11 cellular contexts compared by ENCODE assay signal in the genomic region with DNA sequence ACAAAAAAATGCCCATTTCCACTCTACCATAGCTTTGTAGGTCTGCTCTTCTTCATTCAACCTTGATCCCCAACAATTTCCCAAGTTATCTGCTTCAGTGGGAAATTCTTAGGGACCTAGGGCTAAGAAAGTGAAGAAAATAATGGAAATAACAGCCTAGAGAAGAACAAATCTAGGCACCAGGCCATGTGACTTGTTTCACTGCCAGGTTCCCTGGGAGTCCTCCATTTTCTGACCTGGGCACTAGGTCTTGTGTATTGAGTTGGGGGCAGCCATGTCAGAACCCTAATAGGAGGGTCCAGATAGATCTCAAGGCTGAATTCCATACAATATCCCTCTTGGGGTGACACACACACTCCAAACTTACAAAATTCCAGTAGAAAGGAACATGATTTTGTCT.
DNase-seq lines count a peak whose midpoint lies in the region; ATAC-seq, FAIRE-seq and TF ChIP-seq lines count a peak whose summit lies in the region.
"Had no signal": no experiment of that assay in that cellular context is flagged by ENCODE, and none has a peak within 500 bp of the region (broad histone marks: within the 10 kb centered on the region; RNA-seq: fewer than 3 reads in every experiment).

No MANE protein-coding gene starts in this region.

- peaks cover 39% of the 10 kb centered on the region for H3K4me1 Mint-ChIP-seq in T-helper 2 cell treated with Interferon-gamma antibody and Interleukin-4, amounts not matched to agents 5 μg/mL and 100 μg/mL, for 36 hours (ENCODE audit: low read depth)
- H3K4me1 Mint-ChIP-seq in activated T-helper 17 cell treated with anti-CD3 and anti-CD28 coated beads, Interleukin-2, amount 50 U/mL, for 72 hours = no peaks in the 10 kb centered on the region

- peak overlapping the region; percentile 68 for H3K27ac Mint-ChIP-seq in T-helper 2 cell treated with Interferon-gamma antibody and Interleukin-4, amounts not matched to agents 5 μg/mL and 100 μg/mL, for 36 hours
- H3K27ac Mint-ChIP-seq in activated T-helper 17 cell treated with anti-CD3 and anti-CD28 coated beads, Interleukin-2, amount 50 U/mL, for 72 hours = peak overlapping the region; percentile 53

- ATAC-seq in activated T-helper 17 cell treated with anti-CD3 and anti-CD28 coated beads, Interleukin-2, amount 50 U/mL, for 72 hours (replicated peaks) = no peak
- no peak for ATAC-seq in GM21390 (IDR thresholded peaks at IDR 0.05; ENCODE audit: unreplicated experiment)

- peak overlapping the region; percentile 98 for H3K4me3 ChIP-seq in HUES64 (ENCODE audit: low read length)
- peak overlapping the region; percentile 48 for H3K4me3 ChIP-seq in neural cell (ENCODE audit: low read length)
- H3K4me3 ChIP-seq in small intestine (ENCODE audit: low read depth in 1 of 2, low read length in 2 of 2) = no peak overlapping the region

- H3K27me3 ChIP-seq in HUES64 (ENCODE audit: insufficient read depth, low read length) (no peaks in the 10 kb centered on the region), neural cell (ENCODE audit: insufficient read depth, low read depth, low read length) (no peaks in the 10 kb centered on the region), small intestine (ENCODE audit: control insufficient read depth in 2 of 2, insufficient read depth in 2 of 2, low read length in 2 of 2) (no peaks in the 10 kb centered on the region)

- H3K9me3 Mint-ChIP-seq in T-helper 2 cell treated with Interferon-gamma antibody and Interleukin-4, amounts not matched to agents 5 μg/mL and 100 μg/mL, for 36 hours = no peaks in the 10 kb centered on the region
- no peaks in the 10 kb centered on the region for H3K9me3 Mint-ChIP-seq in activated T-helper 17 cell treated with anti-CD3 and anti-CD28 coated beads, Interleukin-2, amount 50 U/mL, for 72 hours

- H4K20me1 ChIP-seq in neural cell (ENCODE audit: insufficient read depth) = no peaks in the 10 kb centered on the region

- peaks cover 8% of the 10 kb centered on the region for H3K79me2 ChIP-seq in neural cell (replicated peaks; ENCODE audit: insufficient read depth, low read length)

- H3K9me2 ChIP-seq in neural cell (ENCODE audit: insufficient read depth, low read length) = no peaks in the 10 kb centered on the region

- H3K4me2 ChIP-seq in neural cell (ENCODE audit: low read length) = no peak overlapping the region

- peak overlapping the region; percentile 89 for H3K27ac ChIP-seq in HUES64 (ENCODE audit: low read depth, low read length)
- H3K27ac ChIP-seq in neural cell (ENCODE audit: low read length) = no peak overlapping the region
- H3K27ac ChIP-seq in small intestine (ENCODE audit: low read depth in 1 of 2, low read length in 1 of 2) = no peak overlapping the region
- H3K27ac ChIP-seq: C4-2B had no signal

- H3K36me3 Mint-ChIP-seq in T-helper 2 cell treated with Interferon-gamma antibody and Interleukin-4, amounts not matched to agents 5 μg/mL and 100 μg/mL, for 36 hours (ENCODE audit: low read depth) = peaks cover 3% of the 10 kb centered on the region
- no peaks in the 10 kb centered on the region for H3K36me3 Mint-ChIP-seq in activated T-helper 17 cell treated with anti-CD3 and anti-CD28 coated beads, Interleukin-2, amount 50 U/mL, for 72 hours (ENCODE audit: low read depth)

- no peaks in the 10 kb centered on the region for H3F3A ChIP-seq in neural cell (ENCODE audit: insufficient read depth, low read length, poor library complexity, severe bottlenecking)

- H3K9me3 ChIP-seq in HUES64 (ENCODE audit: insufficient read depth, low read depth, low read length) (no peaks in the 10 kb centered on the region), neural cell (ENCODE audit: low read length) (no peaks in the 10 kb centered on the region), small intestine (ENCODE audit: control insufficient read depth, low read depth) (no peaks in the 10 kb centered on the region)

- TF ChIP-seq CTCF in neural cell (IDR thresholded peaks at IDR 0.05; ENCODE audit: poor library complexity, severe bottlenecking) = no peak

- H3K4me1 ChIP-seq in HUES64 (ENCODE audit: insufficient read depth, low read length) = peaks cover 21% of the 10 kb centered on the region
- no peaks in the 10 kb centered on the region for H3K4me1 ChIP-seq in small intestine (ENCODE audit: control insufficient read depth in 2 of 2, insufficient read depth in 1 of 2, low read depth in 1 of 2, low read length in 1 of 2)

- H3K27me3 Mint-ChIP-seq in T-helper 2 cell treated with Interferon-gamma antibody and Interleukin-4, amounts not matched to agents 5 μg/mL and 100 μg/mL, for 36 hours (ENCODE audit: low read depth) = no peaks in the 10 kb centered on the region
- H3K27me3 Mint-ChIP-seq in activated T-helper 17 cell treated with anti-CD3 and anti-CD28 coated beads, Interleukin-2, amount 50 U/mL, for 72 hours = no peaks in the 10 kb centered on the region

- H2AFZ ChIP-seq in neural cell (ENCODE audit: low read depth, low read length) = no peak overlapping the region

- no peak for TF ChIP-seq EP300 in neural cell (conservative IDR thresholded peaks at IDR 0.05; ENCODE audit: poor library complexity, severe bottlenecking)

- H3K36me3 ChIP-seq in HUES64 (ENCODE audit: insufficient read depth, low read length) (peaks cover 40% of the 10 kb centered on the region), neural cell (ENCODE audit: insufficient read depth, low read length) (no peaks in the 10 kb centered on the region), small intestine (ENCODE audit: control insufficient read depth in 2 of 2, insufficient read depth in 2 of 2, low read length in 2 of 2) (no peaks in the 10 kb centered on the region)

- DNase-seq in T-helper 2 cell treated with Interferon-gamma antibody and Interleukin-4, amounts not matched to agents 5 μg/mL and 100 μg/mL, for 36 hours (ENCODE audit: low spot score) = no peak
- DNase-seq in T-helper 2 cell = no peak
- DNase-seq in small intestine = no peak
- no peak for DNase-seq in T1000 (lab: John Stamatoyannopoulos, UW)
- DNase-seq: SHP77 had no signal

- TF ChIP-seq RAD21 in neural cell (conservative IDR thresholded peaks at IDR 0.05) = no peak

- H3K9ac ChIP-seq in HUES64 (ENCODE audit: low read depth, low read length) (peak overlapping the region; percentile 99), neural cell (ENCODE audit: low read length) (no peak overlapping the region)

- peak overlapping the region; percentile 84 for H3K4me3 Mint-ChIP-seq in T-helper 2 cell treated with Interferon-gamma antibody and Interleukin-4, amounts not matched to agents 5 μg/mL and 100 μg/mL, for 36 hours
- peak overlapping the region; percentile 31 for H3K4me3 Mint-ChIP-seq in activated T-helper 17 cell treated with anti-CD3 and anti-CD28 coated beads, Interleukin-2, amount 50 U/mL, for 72 hours

- no peak for FAIRE-seq in small intestine (lab: Jason Lieb, UNC)
- FAIRE-seq: colon had no signal

TF ChIP-seq in neural cell, 6 proteins besides CTCF, POLR2A, EP300 and RAD21:
- TF ChIP-seq TAF1 (IDR thresholded peaks at IDR 0.05; ENCODE audit: low read depth) = no peak
- no peak for TF ChIP-seq POLR2AphosphoS5 (IDR thresholded peaks at IDR 0.05)
- TF ChIP-seq, protein P1, sequence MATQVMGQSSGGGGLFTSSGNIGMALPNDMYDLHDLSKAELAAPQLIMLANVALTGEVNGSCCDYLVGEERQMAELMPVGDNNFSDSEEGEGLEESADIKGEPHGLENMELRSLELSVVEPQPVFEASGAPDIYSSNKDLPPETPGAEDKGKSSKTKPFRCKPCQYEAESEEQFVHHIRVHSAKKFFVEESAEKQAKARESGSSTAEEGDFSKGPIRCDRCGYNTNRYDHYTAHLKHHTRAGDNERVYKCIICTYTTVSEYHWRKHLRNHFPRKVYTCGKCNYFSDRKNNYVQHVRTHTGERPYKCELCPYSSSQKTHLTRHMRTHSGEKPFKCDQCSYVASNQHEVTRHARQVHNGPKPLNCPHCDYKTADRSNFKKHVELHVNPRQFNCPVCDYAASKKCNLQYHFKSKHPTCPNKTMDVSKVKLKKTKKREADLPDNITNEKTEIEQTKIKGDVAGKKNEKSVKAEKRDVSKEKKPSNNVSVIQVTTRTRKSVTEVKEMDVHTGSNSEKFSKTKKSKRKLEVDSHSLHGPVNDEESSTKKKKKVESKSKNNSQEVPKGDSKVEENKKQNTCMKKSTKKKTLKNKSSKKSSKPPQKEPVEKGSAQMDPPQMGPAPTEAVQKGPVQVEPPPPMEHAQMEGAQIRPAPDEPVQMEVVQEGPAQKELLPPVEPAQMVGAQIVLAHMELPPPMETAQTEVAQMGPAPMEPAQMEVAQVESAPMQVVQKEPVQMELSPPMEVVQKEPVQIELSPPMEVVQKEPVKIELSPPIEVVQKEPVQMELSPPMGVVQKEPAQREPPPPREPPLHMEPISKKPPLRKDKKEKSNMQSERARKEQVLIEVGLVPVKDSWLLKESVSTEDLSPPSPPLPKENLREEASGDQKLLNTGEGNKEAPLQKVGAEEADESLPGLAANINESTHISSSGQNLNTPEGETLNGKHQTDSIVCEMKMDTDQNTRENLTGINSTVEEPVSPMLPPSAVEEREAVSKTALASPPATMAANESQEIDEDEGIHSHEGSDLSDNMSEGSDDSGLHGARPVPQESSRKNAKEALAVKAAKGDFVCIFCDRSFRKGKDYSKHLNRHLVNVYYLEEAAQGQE (IDR thresholded peaks at IDR 0.05; ENCODE audit: borderline replicate concordance) = no peak
- TF ChIP-seq EZH2 (IDR thresholded peaks at IDR 0.05; ENCODE audit: borderline replicate concordance, insufficient read depth, low read length, poor library complexity, severe bottlenecking) = no peak
- no peak for TF ChIP-seq SMC3 (conservative IDR thresholded peaks at IDR 0.05; ENCODE audit: poor library complexity)
- no peak for TF ChIP-seq MXI1 (conservative IDR thresholded peaks at IDR 0.05; ENCODE audit: poor library complexity, severe bottlenecking)

Comparison
In these comparisons a context has a peak if more than half of its experiments do, and no peak if none do; other contexts are left out.
1. H3K4me3 ChIP-seq: peak in HUES64 (single experiment) and neural cell (single experiment); none in small intestine (0 of 2).